9 cellular contexts compared by ENCODE assay signal in genomic region chr7:92584953-92585352, GRCh38. TPM values are rescaled to one million over a fixed set of nuclear protein-coding genes. Genes with fewer than 3 reads are reported as not detected.
DNase-seq lines count a peak whose midpoint lies in the region; ATAC-seq lines count a peak whose summit lies in the region.
"Had no signal": no experiment of that assay in that cellular context is flagged by ENCODE, and none has a peak within 500 bp of the region (broad histone marks: within the 10 kb centered on the region; RNA-seq: fewer than 3 reads in every experiment).

No MANE protein-coding gene starts in this region.

- no peak for ATAC-seq in GM21367 (IDR thresholded peaks at IDR 0.05; ENCODE audit: unreplicated experiment)

- peaks cover 49% of the 10 kb centered on the region for H3K4me1 Mint-ChIP-seq in T-helper 2 cell treated with Interferon-gamma antibody and Interleukin-4, amounts not matched to agents 5 μg/mL and 100 μg/mL, for 36 hours (ENCODE audit: low read depth)
- H3K4me1 Mint-ChIP-seq in immature natural killer cell: peaks cover 57 to 85% of the 10 kb centered on the region in 2 donors

- DNase-seq in NCI-H82 (lab: John Stamatoyannopoulos, UW) (peak; percentile 36), NCI-H82 treated with DMSO at 0.1 percent for 48 hours (lab: John Stamatoyannopoulos, UW; ENCODE audit: unreplicated experiment) (no peak), HT-29 (ENCODE audit: low spot score) (peak; percentile 32), immature natural killer cell (peak in 2 of 3 donors; percentile 5 to 25), posterior cingulate gyrus (no peak), NCI-H1048 (lab: John Stamatoyannopoulos, UW) (no peak)
- no peak for DNase-seq in T-helper 2 cell treated with Interferon-gamma antibody and Interleukin-4, amounts not matched to agents 5 μg/mL and 100 μg/mL, for 36 hours (ENCODE audit: low spot score)
- DNase-seq: KBM-7 had no signal

- H3K27me3 Mint-ChIP-seq in T-helper 2 cell treated with Interferon-gamma antibody and Interleukin-4, amounts not matched to agents 5 μg/mL and 100 μg/mL, for 36 hours (ENCODE audit: low read depth): no peaks in the 10 kb centered on the region
- H3K27me3 Mint-ChIP-seq in immature natural killer cell (ENCODE audit: low read depth in 3 of 3): peaks cover 0 to 5% (median 3%) of the 10 kb centered on the region in 3 donors

- H3K4me3 Mint-ChIP-seq in T-helper 2 cell treated with Interferon-gamma antibody and Interleukin-4, amounts not matched to agents 5 μg/mL and 100 μg/mL, for 36 hours: no peak overlapping the region
- peak overlapping the region in 2 of 5 donors; percentile 21 to 46 for H3K4me3 Mint-ChIP-seq in immature natural killer cell

- H3K9me3 Mint-ChIP-seq in T-helper 2 cell treated with Interferon-gamma antibody and Interleukin-4, amounts not matched to agents 5 μg/mL and 100 μg/mL, for 36 hours: peaks cover 9% of the 10 kb centered on the region
- no peaks in the 10 kb centered on the region for H3K9me3 Mint-ChIP-seq in immature natural killer cell

- intact Hi-C loops in posterior cingulate gyrus (cut with DNase I): no loop called here

- peaks cover 53% of the 10 kb centered on the region for H3K36me3 Mint-ChIP-seq in T-helper 2 cell treated with Interferon-gamma antibody and Interleukin-4, amounts not matched to agents 5 μg/mL and 100 μg/mL, for 36 hours (ENCODE audit: low read depth)
- peaks cover 0 to 4% (median 4%) of the 10 kb centered on the region in 3 donors for H3K36me3 Mint-ChIP-seq in immature natural killer cell

- H3K27ac Mint-ChIP-seq in T-helper 2 cell treated with Interferon-gamma antibody and Interleukin-4, amounts not matched to agents 5 μg/mL and 100 μg/mL, for 36 hours: peak overlapping the region; percentile 57
- H3K27ac Mint-ChIP-seq in immature natural killer cell: peak overlapping the region in 5 of 6 donors; percentile 54 to 87 (median 79)

RNA-seq across cellular contexts. Expression of gene FAM133B, which starts 5.2 kb away (rescaled TPM):
- 10.0 and 13.6 TPM in 2 replicates for total RNA-seq in HT-29 (2014; rRNA removed; shearing (Covaris generic))
- polyA plus RNA-seq in immature natural killer cell: 10 to 100 TPM in 2 of 3 donors, 1 to 10 TPM in 1; 7.4 to 20.5 (median 19.4) TPM

RNA-seq across cellular contexts. Expression of gene RBM48, which starts 56.4 kb away (rescaled TPM):
- 4.7 and 7.3 TPM in 2 replicates for total RNA-seq in HT-29 (2014; rRNA removed; shearing (Covaris generic))
- 10 to 100 TPM; 24.6 to 37.0 (median 25.5) TPM for polyA plus RNA-seq in immature natural killer cell

RNA-seq across cellular contexts. Expression of gene PEX1, which starts 56.6 kb away (rescaled TPM):
- total RNA-seq in HT-29 (2014; rRNA removed; shearing (Covaris generic)): 8.2 and 8.9 TPM in 2 replicates
- 1 to 10 TPM; 4.4 to 5.9 (median 5.7) TPM for polyA plus RNA-seq in immature natural killer cell

Comparison
In these comparisons a context has a peak if more than half of its experiments do, and no peak if none do; other contexts are left out.
1. DNase-seq: peak in NCI-H82 (single experiment), HT-29 (single experiment) and immature natural killer cell (2 of 3); none in NCI-H82 treated with DMSO at 0.1 percent for 48 hours (single experiment), T-helper 2 cell treated with Interferon-gamma antibody and Interleukin-4, amounts not matched to agents 5 μg/mL and 100 μg/mL, for 36 hours (single experiment), posterior cingulate gyrus (0 of 10) and NCI-H1048 (single experiment).